Comparison of ENCODE assay signal across 28 cellular contexts in the genomic region with DNA sequence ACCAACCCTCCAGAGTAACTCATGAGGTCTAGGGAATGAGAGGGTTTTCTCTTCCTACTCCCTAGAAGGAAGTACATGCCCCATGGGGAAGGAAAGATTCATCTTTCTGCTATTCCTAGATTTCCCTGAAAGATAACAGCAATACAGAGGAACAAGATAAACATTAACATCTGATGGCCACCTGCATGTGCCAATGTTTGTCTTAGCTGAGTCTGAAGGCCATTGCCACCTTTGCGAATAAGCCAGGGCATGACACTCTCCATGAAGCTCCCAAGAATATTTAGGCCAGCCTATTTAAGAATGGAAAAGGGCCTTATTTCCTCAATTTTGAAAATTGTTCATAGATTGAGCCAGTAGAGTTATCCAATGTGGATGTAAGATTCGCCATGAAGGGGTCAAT. TPM values are rescaled to one million over a fixed set of nuclear protein-coding genes. Genes with fewer than 3 reads are reported as not detected.
"Had no signal": no experiment of that assay in that cellular context is flagged by ENCODE, and none has a peak within 500 bp of the region (broad histone marks: within the 10 kb centered on the region; RNA-seq: fewer than 3 reads in every experiment).

No MANE protein-coding gene starts in this region.

- H3K4me3 Mint-ChIP-seq: activated CD8-positive, alpha-beta memory T cell treated with anti-CD3 and anti-CD28 coated beads, Interleukin-2, amount 10 ng/mL, durations not matched to agents 7 days and 5 days; activated naive CD4-positive, alpha-beta T cell treated with anti-CD3 and anti-CD28 coated beads, Interleukin-2, amount 50 U/mL, for 24 hours; activated T-cell treated with anti-CD3 and anti-CD28 coated beads, Interleukin-2, amount 50 U/mL, for 24 hours; activated T-helper 1 cell treated with anti-CD3 and anti-CD28 coated beads, Interleukin-12 subunit alpha, Interleukin-12 subunit beta, Interleukin-2, Interleukin-4 antibody, amounts not matched to agents 30 ng/mL and 10 ng/mL and 1 ng/mL, durations not matched to agents 14 hours and 24 hours and 36 hours; brain; T-helper 17 cell; WTC11 had no signal

- H3K9me3 ChIP-seq: ascending aorta had no signal

- H3K36me3 ChIP-seq: ascending aorta had no signal

- H3K4me1 ChIP-seq: ascending aorta had no signal

- H3K27ac Mint-ChIP-seq: activated CD8-positive, alpha-beta memory T cell treated with anti-CD3 and anti-CD28 coated beads, Interleukin-2, amount 10 ng/mL, durations not matched to agents 7 days and 5 days; activated naive CD4-positive, alpha-beta T cell treated with anti-CD3 and anti-CD28 coated beads, Interleukin-2, amount 50 U/mL, for 24 hours; activated T-cell treated with anti-CD3 and anti-CD28 coated beads, Interleukin-2, amount 50 U/mL, for 24 hours; activated T-helper 1 cell treated with anti-CD3 and anti-CD28 coated beads, Interleukin-12 subunit alpha, Interleukin-12 subunit beta, Interleukin-2, Interleukin-4 antibody, amounts not matched to agents 30 ng/mL and 10 ng/mL and 1 ng/mL, durations not matched to agents 14 hours and 24 hours and 36 hours; T-helper 17 cell; WTC11 had no signal

- H3K27ac ChIP-seq: ascending aorta had no signal

- H3K4me1 Mint-ChIP-seq: activated CD8-positive, alpha-beta memory T cell treated with anti-CD3 and anti-CD28 coated beads, Interleukin-2, amount 10 ng/mL, durations not matched to agents 7 days and 5 days; activated naive CD4-positive, alpha-beta T cell treated with anti-CD3 and anti-CD28 coated beads, Interleukin-2, amount 50 U/mL, for 24 hours; brain; T-helper 17 cell had no signal

- H3K27me3 Mint-ChIP-seq: brain had no signal

- H3K27me3 ChIP-seq: ascending aorta had no signal

- H3K4me3 ChIP-seq: ascending aorta, K562 had no signal

- H3K9me3 Mint-ChIP-seq: activated naive CD4-positive, alpha-beta T cell treated with anti-CD3 and anti-CD28 coated beads, Interleukin-2, amount 50 U/mL, for 24 hours; activated T-cell treated with anti-CD3 and anti-CD28 coated beads, Interleukin-2, amount 50 U/mL, for 24 hours; activated T-helper 1 cell treated with anti-CD3 and anti-CD28 coated beads, Interleukin-12 subunit alpha, Interleukin-12 subunit beta, Interleukin-2, Interleukin-4 antibody, amounts not matched to agents 30 ng/mL and 10 ng/mL and 1 ng/mL, durations not matched to agents 14 hours and 24 hours and 36 hours; WTC11 had no signal

- H3K36me3 Mint-ChIP-seq: activated naive CD4-positive, alpha-beta T cell treated with anti-CD3 and anti-CD28 coated beads, Interleukin-2, amount 50 U/mL, for 24 hours; brain; WTC11 had no signal

- ATAC-seq: activated CD8-positive, alpha-beta memory T cell treated with anti-CD3 and anti-CD28 coated beads, Interleukin-2, amount 10 ng/mL, durations not matched to agents 7 days and 5 days; K562; T-helper 17 cell; WTC11 had no signal

- DNase-seq: activated CD4-positive, alpha-beta T cell treated with anti-CD3 and anti-CD28 coated beads for 48 hours; activated CD4-positive, alpha-beta T cell treated with anti-CD3 and anti-CD28 coated beads, Interleukin-2, amount 50 U/mL, for 4 hours; activated CD4-positive, CD25-positive, alpha-beta regulatory T cell treated with anti-CD3 and anti-CD28 coated beads, Interleukin-2, amount 50 U/mL, for 72 hours; activated CD8-positive, alpha-beta memory T cell treated with anti-CD3 and anti-CD28 coated beads, Interleukin-2, amount 10 ng/mL, durations not matched to agents 7 days and 5 days; activated effector memory CD4-positive, alpha-beta T cell treated with Interleukin-2 at 50 U/mL for 16 hours; activated naive CD4-positive, alpha-beta T cell; activated T-cell treated with anti-CD3 and anti-CD28 coated beads, Interleukin-2, amount 50 U/mL, for 24 hours; amniotic stem cell; Karpas-422; NCI-H1105 treated with DMSO at 0.1 percent for 48 hours; NCI-H146; NCI-H187 treated with DMSO at 0.1 percent for 48 hours; NCI-H2081 treated with DMSO at 0.1 percent for 48 hours; NCI-H2171; NCI-H2227 treated with DMSO at 0.1 percent for 48 hours; NCI-H446 treated with DMSO at 0.1 percent for 48 hours; NCI-H524 treated with DMSO at 0.1 percent for 48 hours; NCI-H748 treated with DMSO at 0.1 percent for 48 hours; T-helper 17 cell; T-helper 9 cell had no signal

RNA-seq across cellular contexts. Expression of a gene that starts 26.0 kb away (rescaled TPM):
- total RNA-seq: OCI-LY7, RPMI7951, T-helper 17 cell, WTC11 had no signal
